8 cellular contexts compared by ENCODE assay signal in genomic region chr1:244049142-244049968, GRCh38. TPM values are rescaled to one million over a fixed set of nuclear protein-coding genes. Genes with fewer than 3 reads are reported as not detected.
DNase-seq lines count a peak whose midpoint lies in the region; ATAC-seq and TF ChIP-seq lines count a peak whose summit lies in the region.

No MANE protein-coding gene starts in this region.

- peaks cover 7% of the 10 kb centered on the region for H3K36me3 ChIP-seq in upper lobe of right lung

- no peaks in the 10 kb centered on the region for H3K36me3 Mint-ChIP-seq in activated T-cell treated with anti-CD3 and anti-CD28 coated beads, Interleukin-2, amount 50 U/mL, for 4 hours (ENCODE audit: insufficient read depth)
- no peaks in the 10 kb centered on the region for H3K36me3 Mint-ChIP-seq in neural crest cell (ENCODE audit: low read depth)

- H3K4me3 Mint-ChIP-seq in activated T-cell treated with anti-CD3 and anti-CD28 coated beads, Interleukin-2, amount 50 U/mL, for 4 hours, result peak overlapping the region; percentile 89
- no peak overlapping the region for H3K4me3 Mint-ChIP-seq in neural crest cell

- peak in 1 of 2 donors; percentile 0 for ATAC-seq in activated T-cell treated with anti-CD3 and anti-CD28 coated beads, Interleukin-2, amount 50 U/mL, for 4 hours
- ATAC-seq in upper lobe of right lung (no peak), GM18858 (IDR thresholded peaks at IDR 0.05; ENCODE audit: unreplicated experiment) (no peak)

- H3K4me3 ChIP-seq in fibroblast of the aortic adventitia (ENCODE audit: low read depth, low read length) (peak overlapping the region; percentile 69), upper lobe of right lung (peak overlapping the region; percentile 71)

- no peaks in the 10 kb centered on the region for H3K9me3 ChIP-seq in upper lobe of right lung

- peaks cover 28% of the 10 kb centered on the region for H3K4me1 ChIP-seq in upper lobe of right lung

- TF ChIP-seq CTCF in fibroblast of the aortic adventitia (IDR thresholded peaks at IDR 0.05; ENCODE audit: insufficient read depth, low read length), result no peak
- no peak for TF ChIP-seq CTCF in neural crest cell (conservative IDR thresholded peaks at IDR 0.05)
- TF ChIP-seq CTCF in upper lobe of right lung (IDR thresholded peaks at IDR 0.05), result no peak

- no peaks in the 10 kb centered on the region for H3K27me3 ChIP-seq in upper lobe of right lung

- peak overlapping the region; percentile 92 for H3K27ac Mint-ChIP-seq in neural crest cell (ENCODE audit: unreplicated experiment)

- DNase-seq in NCI-H1436 (lab: John Stamatoyannopoulos, UW), result peak; percentile 20
- no peak for DNase-seq in NCI-H1436 treated with DMSO at 0.1 percent for 48 hours (lab: John Stamatoyannopoulos, UW)
- DNase-seq in NCI-H774 (lab: John Stamatoyannopoulos, UW), result peak; percentile 26
- DNase-seq in activated T-cell treated with anti-CD3 and anti-CD28 coated beads, Interleukin-2, amount 50 U/mL, for 4 hours, result peak; percentile 19
- DNase-seq in fibroblast of the aortic adventitia (ENCODE audit: low read depth), result no peak
- no peak for DNase-seq in neural crest cell (ENCODE audit: low read depth, low spot score)
- peak; percentile 77 for DNase-seq in upper lobe of right lung

- no peaks in the 10 kb centered on the region for H3K27me3 Mint-ChIP-seq in activated T-cell treated with anti-CD3 and anti-CD28 coated beads, Interleukin-2, amount 50 U/mL, for 4 hours (ENCODE audit: low read depth)
- no peaks in the 10 kb centered on the region for H3K27me3 Mint-ChIP-seq in neural crest cell (ENCODE audit: low read depth)

- H3K27ac ChIP-seq in upper lobe of right lung, result peak overlapping the region; percentile 77

- intact Hi-C loops in upper lobe of right lung (cut with DNase I), result no loop called here

- no peaks in the 10 kb centered on the region for H3K9me3 Mint-ChIP-seq in activated T-cell treated with anti-CD3 and anti-CD28 coated beads, Interleukin-2, amount 50 U/mL, for 4 hours
- H3K9me3 Mint-ChIP-seq in neural crest cell, result no peaks in the 10 kb centered on the region

- H3K4me1 Mint-ChIP-seq in activated T-cell treated with anti-CD3 and anti-CD28 coated beads, Interleukin-2, amount 50 U/mL, for 4 hours (ENCODE audit: low read depth), result peaks cover 42% of the 10 kb centered on the region
- H3K4me1 Mint-ChIP-seq in neural crest cell, result peaks cover 13% of the 10 kb centered on the region

RNA-seq across cellular contexts. Expression of gene ZBTB18, which starts 1.7 kb away (rescaled TPM):
- 1 to 10 TPM; 4.9 to 6.5 (median 5.2) TPM for total RNA-seq in activated T-cell treated with anti-CD3 and anti-CD28 coated beads, Interleukin-2, amount 50 U/mL, for 4 hours
- total RNA-seq in fibroblast of the aortic adventitia (ENCODE audit: low replicate concordance) (2.9 and 11.1 TPM in 2 replicates), neural crest cell (29.3 and 30.3 TPM in 2 replicates), upper lobe of right lung (21.7 TPM)

Comparison
In these comparisons a context has a peak if more than half of its experiments do, and no peak if none do; other contexts are left out.
1. DNase-seq: peak in NCI-H1436 (single experiment), NCI-H774 (single experiment), activated T-cell treated with anti-CD3 and anti-CD28 coated beads, Interleukin-2, amount 50 U/mL, for 4 hours (single experiment) and upper lobe of right lung (single experiment); none in NCI-H1436 treated with DMSO at 0.1 percent for 48 hours (single experiment), fibroblast of the aortic adventitia (single experiment) and neural crest cell (single experiment).